ENCODE assay signal across 1 cellular context in the genomic region with DNA sequence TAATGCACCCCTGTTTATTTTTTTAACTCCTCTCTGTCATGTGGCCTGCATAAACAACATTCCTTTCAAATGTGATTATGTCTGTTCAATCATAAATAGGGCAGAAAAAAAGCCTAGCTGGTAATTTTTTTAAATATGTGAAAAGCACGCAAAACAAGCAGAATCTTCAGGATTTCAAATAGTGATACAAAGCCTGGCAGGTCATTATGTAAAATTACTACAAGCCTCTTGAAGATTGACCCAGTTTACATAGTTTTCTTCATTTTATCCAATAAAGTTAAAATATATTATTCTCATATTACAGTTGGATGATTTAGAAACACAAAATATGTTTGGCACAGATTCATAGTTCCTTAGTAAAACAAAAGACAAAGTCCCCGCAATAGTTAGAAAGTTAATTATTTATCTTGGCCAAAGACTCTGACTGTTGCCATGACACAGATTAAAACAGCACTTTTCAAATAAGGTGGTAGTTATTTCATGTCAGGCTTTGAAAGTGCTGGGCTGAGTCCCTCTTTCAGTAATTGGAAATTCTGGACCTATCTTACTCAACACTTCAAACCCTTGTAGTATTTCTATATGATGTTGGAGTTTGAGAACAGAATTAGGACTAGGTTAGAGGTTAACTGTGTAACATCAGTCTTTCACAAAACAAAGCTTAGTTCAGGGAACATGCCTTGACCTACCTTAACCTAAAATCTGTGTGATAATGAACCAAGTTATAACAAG.
TF ChIP-seq lines count a peak whose summit lies in the region.

No MANE protein-coding gene starts in this region.

TF ChIP-seq in liver, 16 proteins besides CTCF, POLR2A, EP300 and RAD21 (continued from another document):
- TF ChIP-seq ZBTB33 (IDR thresholded peaks at IDR 0.05): no peak
- no peak for TF ChIP-seq FOXA1 (IDR thresholded peaks at IDR 0.05)
- peak; percentile 74 to 87 for TF ChIP-seq RXRA (IDR thresholded peaks at IDR 0.05)
- TF ChIP-seq REST (IDR thresholded peaks at IDR 0.05): no peak
- TF ChIP-seq EGR1 (IDR thresholded peaks at IDR 0.05; ENCODE audit: low read depth in 2 of 2): no peak
- TF ChIP-seq FOXA2 (IDR thresholded peaks at IDR 0.05): no peak
- peak in 1 of 2 donors; percentile 13 for TF ChIP-seq JUND (IDR thresholded peaks at IDR 0.05)
- TF ChIP-seq HNF4G (IDR thresholded peaks at IDR 0.05): no peak
- TF ChIP-seq NR2F2 (IDR thresholded peaks at IDR 0.05): no peak
- no peak for TF ChIP-seq GABPA (IDR thresholded peaks at IDR 0.05 in 1 of 2, conservative IDR thresholded peaks at IDR 0.05 in 1 of 2)
- TF ChIP-seq, protein P1, sequence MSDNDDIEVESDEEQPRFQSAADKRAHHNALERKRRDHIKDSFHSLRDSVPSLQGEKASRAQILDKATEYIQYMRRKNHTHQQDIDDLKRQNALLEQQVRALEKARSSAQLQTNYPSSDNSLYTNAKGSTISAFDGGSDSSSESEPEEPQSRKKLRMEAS (IDR thresholded peaks at IDR 0.05): no peak
- peak in 1 of 2 donors; percentile 59 for TF ChIP-seq HNF4A (conservative IDR thresholded peaks at IDR 0.05)
- peak; percentile 57 for TF ChIP-seq SP1 (IDR thresholded peaks at IDR 0.05)
- TF ChIP-seq TAF1 (conservative IDR thresholded peaks at IDR 0.05): no peak
TF ChIP-seq in liver: peak in this region for 5.
